Comparison of ENCODE assay signal across 31 cellular contexts in the genomic region with DNA sequence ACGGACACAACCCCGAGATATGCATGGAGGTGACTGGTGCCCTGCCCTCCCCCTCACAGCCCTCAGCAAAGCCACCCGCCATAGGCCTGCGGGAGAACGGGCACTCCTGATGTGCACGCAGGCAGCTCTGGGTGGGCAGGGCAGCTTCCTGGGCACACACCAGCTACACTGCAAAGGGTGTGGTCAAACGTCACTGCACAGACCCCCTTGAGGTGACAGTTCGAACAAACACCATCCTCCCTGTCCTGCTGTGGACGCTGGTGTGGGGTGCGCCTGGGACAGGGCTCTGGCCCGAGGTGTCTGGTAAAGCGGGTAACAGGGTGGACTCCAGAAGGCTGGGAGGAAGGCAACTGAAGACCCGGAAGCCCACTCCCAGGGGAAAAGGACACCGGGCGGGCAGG. TPM values are rescaled to one million over a fixed set of nuclear protein-coding genes. Genes with fewer than 3 reads are reported as not detected.
DNase-seq lines count a peak whose midpoint lies in the region; ATAC-seq, FAIRE-seq and TF ChIP-seq lines count a peak whose summit lies in the region.
"Had no signal": no experiment of that assay in that cellular context is flagged by ENCODE, and none has a peak within 500 bp of the region (broad histone marks: within the 10 kb centered on the region; RNA-seq: fewer than 3 reads in every experiment).

No MANE protein-coding gene starts in this region.

- H3K36me3 ChIP-seq in right lobe of liver (no peaks in the 10 kb centered on the region), HepG2 (replicated peaks in 1 of 2; ENCODE audit: control insufficient read depth in 1 of 2, insufficient read depth in 2 of 2, low read length in 2 of 2) (no peaks in the 10 kb centered on the region)
- H3K36me3 ChIP-seq: colonic mucosa had no signal

- H3K4me3 ChIP-seq in right lobe of liver, result no peak overlapping the region
- no peak overlapping the region for H3K4me3 ChIP-seq in HepG2 (replicated peaks in 1 of 3; ENCODE audit: insufficient read depth in 1 of 3, low read depth in 2 of 3, low read length in 3 of 3)
- H3K4me3 ChIP-seq in right cardiac atrium (ENCODE audit: low read length), result no peak overlapping the region
- H3K4me3 ChIP-seq: colonic mucosa, mucosa of descending colon, SK-N-MC had no signal

- ATAC-seq in right lobe of liver (no peak), HepG2 (no peak), right cardiac atrium (no peak), sciatic nerve (peak; percentile 9)
- ATAC-seq: activated CD8-positive, alpha-beta memory T cell treated with anti-CD3 and anti-CD28 coated beads, Interleukin-2, amount 10 ng/mL, durations not matched to agents 7 days and 5 days; activated T-cell treated with anti-CD3 and anti-CD28 coated beads, Interleukin-2, amount 50 U/mL, for 4 hours; CD8-positive, alpha-beta T cell; mucosa of descending colon; natural killer cell had no signal

- TF ChIP-seq RAD21 in HepG2 (CRISPR knock-in tag; IDR thresholded peaks at IDR 0.05), result no peak

- H3K4me1 ChIP-seq in right lobe of liver (no peaks in the 10 kb centered on the region), HepG2 (ENCODE audit: insufficient read depth, low read length) (no peaks in the 10 kb centered on the region), right cardiac atrium (ENCODE audit: control insufficient read depth, insufficient read depth, low read length) (peaks cover 29% of the 10 kb centered on the region)
- H3K4me1 ChIP-seq: colonic mucosa had no signal

- CTCF ChIA-PET in HepG2 (lab: Yijun Ruan, JAX; ENCODE audit: low intra/inter-chr PET ratio, low total read pairs), result no interaction called here

- no peak overlapping the region for H3K27ac Mint-ChIP-seq in glutamatergic neuron (ENCODE audit: unreplicated experiment)
- H3K27ac Mint-ChIP-seq: activated CD8-positive, alpha-beta memory T cell treated with anti-CD3 and anti-CD28 coated beads, Interleukin-2, amount 10 ng/mL, durations not matched to agents 7 days and 5 days; activated naive CD8-positive, alpha-beta T cell treated with anti-CD3 and anti-CD28 coated beads for 36 hours; CD8-positive, alpha-beta T cell; type B pancreatic cell had no signal

- H3K9me3 Mint-ChIP-seq in glutamatergic neuron (ENCODE audit: unreplicated experiment), result peaks cover 5% of the 10 kb centered on the region
- H3K9me3 Mint-ChIP-seq: activated naive CD8-positive, alpha-beta T cell treated with anti-CD3 and anti-CD28 coated beads for 36 hours; activated T-cell treated with anti-CD3 and anti-CD28 coated beads, Interleukin-2, amount 50 U/mL, for 4 hours; CD8-positive, alpha-beta T cell; natural killer cell; type B pancreatic cell had no signal

- POLR2A ChIA-PET in HepG2 (lab: Yijun Ruan, JAX), result no interaction called here

- no peak for TF ChIP-seq EP300 in HepG2 (IDR thresholded peaks at IDR 0.05; ENCODE audit: low read depth in 2 of 2, low read length in 2 of 2)
- TF ChIP-seq EP300 in HepG2 (CRISPR knock-in tag; IDR thresholded peaks at IDR 0.05; ENCODE audit: borderline replicate concordance), result no peak

- no peak overlapping the region for H2AFZ ChIP-seq in HepG2 (ENCODE audit: low read length)

- intact Hi-C loops in right lobe of liver (cut with DNase I) (no loop called here), HepG2 (cut with micrococcal nuclease; ENCODE audit: unreplicated experiment) (no loop called here), right cardiac atrium (cut with DNase I) (no loop called here), sciatic nerve (cut with DNase I) (no loop called here)

- H3K9ac ChIP-seq in HepG2 (ENCODE audit: insufficient read depth, low read depth, low read length), result no peak overlapping the region

- no peak for FAIRE-seq in HepG2 (lab: Jason Lieb, UNC)
- FAIRE-seq: A204.1, GM19239, H54, islet of Langerhans had no signal

- no peaks in the 10 kb centered on the region for H3K36me3 Mint-ChIP-seq in glutamatergic neuron (ENCODE audit: unreplicated experiment)
- H3K36me3 Mint-ChIP-seq: activated CD8-positive, alpha-beta memory T cell treated with anti-CD3 and anti-CD28 coated beads, Interleukin-2, amount 10 ng/mL, durations not matched to agents 7 days and 5 days; activated naive CD8-positive, alpha-beta T cell treated with anti-CD3 and anti-CD28 coated beads for 36 hours; natural killer cell had no signal

- 60% methylated on average over 1 of the region's 15 CpGs for WGBS in right lobe of liver (ENCODE audit: insufficient coverage, low coverage, low lambda C conversion rate, missing lambda C conversion rate)
- 97% methylated on average over 12 of the region's 15 CpGs for WGBS in HepG2 (ENCODE audit: low lambda C conversion rate)
- WGBS in right cardiac atrium, result 70% methylated on average over 15 of the region's 15 CpGs

- H3K27me3 ChIP-seq in right lobe of liver (no peaks in the 10 kb centered on the region), HepG2 (ENCODE audit: control insufficient read depth in 1 of 2, insufficient read depth in 2 of 2, low read length in 2 of 2) (no peaks in the 10 kb centered on the region), right cardiac atrium (ENCODE audit: control insufficient read depth, insufficient read depth) (no peaks in the 10 kb centered on the region)
- H3K27me3 ChIP-seq: colonic mucosa had no signal

- TF ChIP-seq POLR2A in right lobe of liver (IDR thresholded peaks at IDR 0.05) (no peak), HepG2 (IDR thresholded peaks at IDR 0.05; ENCODE audit: insufficient read depth in 1 of 2, low read depth in 2 of 2, low read length in 2 of 2) (no peak)

- H3K4me3 Mint-ChIP-seq in glutamatergic neuron (ENCODE audit: unreplicated experiment), result no peak overlapping the region
- H3K4me3 Mint-ChIP-seq: activated CD8-positive, alpha-beta memory T cell treated with anti-CD3 and anti-CD28 coated beads, Interleukin-2, amount 10 ng/mL, durations not matched to agents 7 days and 5 days; activated naive CD8-positive, alpha-beta T cell treated with anti-CD3 and anti-CD28 coated beads for 36 hours; activated T-cell treated with anti-CD3 and anti-CD28 coated beads, Interleukin-2, amount 50 U/mL, for 4 hours; CD8-positive, alpha-beta T cell; natural killer cell; type B pancreatic cell had no signal

- H3K4me2 ChIP-seq in HepG2 (ENCODE audit: low read depth, low read length), result no peak overlapping the region

- DNase-seq in right lobe of liver (peak in 2 of 3 donors; percentile 15 to 27), HepG2 (ENCODE audit: low spot score) (no peak), right cardiac atrium (peak; percentile 10 to 44 (median 43)), sciatic nerve (ENCODE audit: low spot score) (no peak), GM10266 (ENCODE audit: extremely low spot score) (no peak), NCI-H524 treated with DMSO at 0.1 percent for 48 hours (lab: John Stamatoyannopoulos, UW) (no peak), hippocampal formation (lab: John Stamatoyannopoulos, UW) (no peak), glutamatergic neuron (no peak)
- DNase-seq: activated CD4-positive, alpha-beta T cell treated with anti-CD3 and anti-CD28 coated beads, Interleukin-2, amount 50 U/mL, for 1 hour; activated CD4-positive, CD25-positive, alpha-beta regulatory T cell; activated CD8-positive, alpha-beta memory T cell treated with anti-CD3 and anti-CD28 coated beads, Interleukin-2, amount 10 ng/mL, durations not matched to agents 7 days and 5 days; activated gamma-delta T cell; activated naive CD8-positive, alpha-beta T cell treated with anti-CD3 and anti-CD28 coated beads for 36 hours; activated T-cell treated with anti-CD3 and anti-CD28 coated beads, Interleukin-2, amount 50 U/mL, for 4 hours; colonic mucosa; effector CD8-positive, alpha-beta T cell; natural killer cell; NCI-H1417; NCI-H2081; NCI-H526; NK-92 treated with Interleukin-12 subunit alpha and Interleukin-12 subunit beta, amount 100 ng/mL, for 24 hours; stimulated activated CD4-positive, alpha-beta T cell treated with anti-CD3 and anti-CD28 coated beads, Interleukin-2, amount 100 ng/mL, for 48 hours; T-helper 1 cell had no signal

- no peak overlapping the region for H3K27ac ChIP-seq in right lobe of liver
- no peak overlapping the region for H3K27ac ChIP-seq in HepG2 (ENCODE audit: extremely low read length, insufficient read depth, low read length)
- H3K27ac ChIP-seq in right cardiac atrium (ENCODE audit: low read length), result no peak overlapping the region
- H3K27ac ChIP-seq: colonic mucosa, SK-N-MC had no signal

- H4K20me1 ChIP-seq in HepG2 (ENCODE audit: insufficient read depth, low read length), result peaks cover 24% of the 10 kb centered on the region; the same call in 1 of the 2 replicates

- no TSS peak for BruUV-seq in HepG2 (replicated peaks; lab: Mats Ljungman, UMichigan)

- H3K9me3 ChIP-seq in right lobe of liver (no peaks in the 10 kb centered on the region), HepG2 (ENCODE audit: low read length) (no peaks in the 10 kb centered on the region), right cardiac atrium (ENCODE audit: control insufficient read depth, low read length) (no peaks in the 10 kb centered on the region)
- H3K9me3 ChIP-seq: colonic mucosa, mucosa of descending colon had no signal

- in situ Hi-C loops in HepG2 (cut with HindIII; ENCODE audit: extremely low pct_ligation_motif_present, low pct_unique_long_range_greater_than_20kb), result no loop called here

- H3K27me3 Mint-ChIP-seq in glutamatergic neuron (ENCODE audit: unreplicated experiment), result peaks cover 8% of the 10 kb centered on the region
- H3K27me3 Mint-ChIP-seq: activated CD8-positive, alpha-beta memory T cell treated with anti-CD3 and anti-CD28 coated beads, Interleukin-2, amount 10 ng/mL, durations not matched to agents 7 days and 5 days; activated naive CD8-positive, alpha-beta T cell treated with anti-CD3 and anti-CD28 coated beads for 36 hours; type B pancreatic cell had no signal

- peaks cover 26% of the 10 kb centered on the region for H3K4me1 Mint-ChIP-seq in glutamatergic neuron (ENCODE audit: low read depth, unreplicated experiment)

- no peak for TF ChIP-seq CTCF in right lobe of liver (IDR thresholded peaks at IDR 0.05)
- no peak for TF ChIP-seq CTCF in HepG2 (CRISPR knock-in tag; IDR thresholded peaks at IDR 0.05)
- TF ChIP-seq CTCF in GM10266 (IDR thresholded peaks at IDR 0.05; ENCODE audit: control insufficient read depth, insufficient read depth, low read depth, missing control alignments), result no peak
- no peak for TF ChIP-seq CTCF in glutamatergic neuron (IDR thresholded peaks at IDR 0.05; ENCODE audit: partially characterized antibody, unreplicated experiment)

- no peaks in the 10 kb centered on the region for H3K79me2 ChIP-seq in HepG2 (ENCODE audit: insufficient read depth, low read length)

RNA-seq across cellular contexts. Expression of gene MOB2, which starts 21.9 kb away (rescaled TPM):
- total RNA-seq in right lobe of liver (10 to 100 TPM in 5 of 6 experiments, 1 to 10 TPM in 1; 8.5 to 17.0 (median 14.1) TPM), HepG2 (2016; rRNA removed; fragmentation: Illumina TruSeq; extraction: Trizol) (21.8 and 22.3 TPM in 2 replicates), right cardiac atrium (10 to 100 TPM; 35.0 to 45.0 (median 42.0) TPM), sciatic nerve (55.2 TPM), glutamatergic neuron (ENCODE audit: unreplicated experiment) (29.0 TPM)
- total RNA-seq in HepG2 (2016; cell fraction: cytosol; rRNA removed; fragmentation: Illumina TruSeq; extraction: Trizol; ENCODE audit: low read depth), result 10.4 and 12.3 TPM in 2 replicates
- 21.2 and 23.8 TPM in 2 replicates for total RNA-seq in HepG2 (2016; cell fraction: insoluble cytoplasmic fraction; rRNA removed; fragmentation: Illumina TruSeq; extraction: Trizol)
- total RNA-seq in HepG2 (2016; cell fraction: membrane; rRNA removed; fragmentation: Illumina TruSeq; extraction: Trizol), result 16.9 and 20.1 TPM in 2 replicates
- total RNA-seq in HepG2 (2016; cell fraction: nucleus; rRNA removed; fragmentation: Illumina TruSeq; extraction: Trizol), result 12.2 and 12.9 TPM in 2 replicates
- polyA plus RNA-seq in HepG2 (2011; rRNA removed) (27.7 and 37.6 TPM in 2 replicates), right cardiac atrium (40.0 TPM)
- 24.6 and 33.1 TPM in 2 replicates for polyA plus RNA-seq in HepG2 (2011; cell fraction: cytosol; rRNA removed)
- polyA plus RNA-seq in HepG2 (2011; cell fraction: nucleus; rRNA removed), result 72.4 and 74.8 TPM in 2 replicates
- 15.8 and 25.3 TPM in 2 replicates for polyA plus RNA-seq in HepG2 (2012)
- polyA plus RNA-seq in HepG2 (2016; cell fraction: cytosol; fragmentation: Illumina TruSeq; extraction: Trizol; ENCODE audit: low read depth), result 8.6 and 10.0 TPM in 2 replicates
- 23.8 and 24.4 TPM in 2 replicates for polyA plus RNA-seq in HepG2 (2016; cell fraction: insoluble cytoplasmic fraction; fragmentation: Illumina TruSeq; extraction: Trizol; ENCODE audit: low read depth)
- 15.0 and 16.7 TPM in 2 replicates for polyA plus RNA-seq in HepG2 (2016; cell fraction: membrane; fragmentation: Illumina TruSeq; extraction: Trizol; ENCODE audit: low read depth)
- 23.4 and 24.8 TPM in 2 replicates for polyA plus RNA-seq in HepG2 (2016; cell fraction: nucleus; fragmentation: Illumina TruSeq; extraction: Trizol; ENCODE audit: insufficient read depth, low read depth)
- 21.3 and 36.0 TPM in 2 replicates for polyA minus RNA-seq in HepG2 (2011; rRNA and poly(A)+ RNA removed; ENCODE audit: low replicate concordance)
- polyA minus RNA-seq in HepG2 (2011; cell fraction: cytosol; rRNA and poly(A)+ RNA removed), result 7.4 and 16.7 TPM in 2 replicates
- 8.7 and 9.8 TPM in 2 replicates for polyA minus RNA-seq in HepG2 (2011; cell fraction: nucleus; rRNA and poly(A)+ RNA removed)

Comparison
In these comparisons a context has a peak if more than half of its experiments do, and no peak if none do; other contexts are left out.
1. DNase-seq: peak in right lobe of liver (2 of 3) and right cardiac atrium (3 of 3); none in HepG2 (single experiment), sciatic nerve (single experiment), GM10266 (single experiment), NCI-H524 treated with DMSO at 0.1 percent for 48 hours (single experiment), hippocampal formation (0 of 2) and glutamatergic neuron (single experiment).